Comparison of ENCODE assay signal across 19 cellular contexts in the genomic region with DNA sequence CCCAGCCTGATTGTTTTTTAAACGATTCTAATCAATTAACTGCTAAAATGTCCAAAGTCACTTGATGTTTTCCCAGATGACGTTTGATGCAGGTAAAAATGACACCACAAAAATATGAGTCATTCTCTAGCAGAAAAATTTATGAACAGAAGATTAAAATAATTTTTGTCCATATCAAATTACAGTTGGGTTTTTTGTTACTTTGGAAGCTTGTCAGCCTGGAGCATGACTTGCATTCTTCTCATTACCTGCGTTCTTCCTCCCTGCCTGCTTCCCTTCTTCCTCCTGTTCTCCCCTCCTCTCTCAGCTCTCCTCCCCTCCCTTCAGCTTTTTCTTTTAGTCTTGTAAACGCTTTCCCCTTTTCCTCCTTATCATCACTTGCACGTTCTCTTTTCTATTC.
"Had no signal": no experiment of that assay in that cellular context is flagged by ENCODE, and none has a peak within 500 bp of the region (broad histone marks: within the 10 kb centered on the region; RNA-seq: fewer than 3 reads in every experiment).

No MANE protein-coding gene starts in this region.

- DNase-seq: activated CD4-positive, alpha-beta memory T cell treated with anti-CD3 and anti-CD28 coated beads, Interleukin-2, amount 10 ng/mL, durations not matched to agents 7 days and 5 days; activated naive CD4-positive, alpha-beta T cell treated with anti-CD3 and anti-CD28 coated beads, Interleukin-2, amount 10 ng/mL, durations not matched to agents 7 days and 5 days; activated T-cell treated with anti-CD3 and anti-CD28 coated beads, Interleukin-2, amount 50 U/mL, for 24 hours; caudate nucleus; effector CD4-positive, alpha-beta T cell; foreskin keratinocyte; kidney glomerular epithelial cell; left ventricle myocardium superior; naive thymus-derived CD8-positive, alpha-beta T cell; retina; stimulated activated CD4-positive, alpha-beta T cell treated with anti-CD3 and anti-CD28 coated beads, Interleukin-12 subunit alpha, Interleukin-12 subunit beta, amount 100 ng/mL, for 4 hours; stimulated activated CD4-positive, alpha-beta T cell treated with anti-CD3 and anti-CD28 coated beads, Interleukin-2, amount 100 ng/mL, for 24 hours; thyroid gland had no signal

- H3K36me3 ChIP-seq: thyroid gland, uterus had no signal

- H3K27me3 Mint-ChIP-seq: activated CD4-positive, alpha-beta memory T cell treated with anti-CD3 and anti-CD28 coated beads, Interleukin-2, amount 10 ng/mL, durations not matched to agents 7 days and 5 days; activated naive CD4-positive, alpha-beta T cell treated with anti-CD3 and anti-CD28 coated beads, Interleukin-2, amount 10 ng/mL, durations not matched to agents 7 days and 5 days; activated T-cell treated with anti-CD3 and anti-CD28 coated beads, Interleukin-2, amount 50 U/mL, for 24 hours; memory B cell; naive thymus-derived CD8-positive, alpha-beta T cell; stimulated activated memory B cell treated with anti-CD40 and anti-IgM and Interleukin-4, amounts not matched to agents 10 μg/mL and 1 μg/mL and 100 μg/mL, for 72 hours had no signal

- H3K9me3 Mint-ChIP-seq: activated CD4-positive, alpha-beta memory T cell treated with anti-CD3 and anti-CD28 coated beads, Interleukin-2, amount 10 ng/mL, durations not matched to agents 7 days and 5 days; activated naive CD4-positive, alpha-beta T cell treated with anti-CD3 and anti-CD28 coated beads, Interleukin-2, amount 10 ng/mL, durations not matched to agents 7 days and 5 days; activated T-cell treated with anti-CD3 and anti-CD28 coated beads, Interleukin-2, amount 50 U/mL, for 24 hours; memory B cell; naive thymus-derived CD8-positive, alpha-beta T cell; stimulated activated memory B cell treated with anti-CD40 and anti-IgM and Interleukin-4, amounts not matched to agents 10 μg/mL and 1 μg/mL and 100 μg/mL, for 72 hours had no signal

- H3K4me1 Mint-ChIP-seq: activated CD4-positive, alpha-beta memory T cell treated with anti-CD3 and anti-CD28 coated beads, Interleukin-2, amount 10 ng/mL, durations not matched to agents 7 days and 5 days; activated naive CD4-positive, alpha-beta T cell treated with anti-CD3 and anti-CD28 coated beads, Interleukin-2, amount 10 ng/mL, durations not matched to agents 7 days and 5 days; memory B cell; stimulated activated memory B cell treated with anti-CD40 and anti-IgM and Interleukin-4, amounts not matched to agents 10 μg/mL and 1 μg/mL and 100 μg/mL, for 72 hours had no signal

- H3K4me1 ChIP-seq: adrenal gland, thyroid gland, uterus had no signal

- H3K27ac ChIP-seq: adrenal gland, coronary artery, foreskin keratinocyte, thyroid gland, uterus, VCaP had no signal

- H3K27ac Mint-ChIP-seq: activated CD4-positive, alpha-beta memory T cell treated with anti-CD3 and anti-CD28 coated beads, Interleukin-2, amount 10 ng/mL, durations not matched to agents 7 days and 5 days; activated naive CD4-positive, alpha-beta T cell treated with anti-CD3 and anti-CD28 coated beads, Interleukin-2, amount 10 ng/mL, durations not matched to agents 7 days and 5 days; activated T-cell treated with anti-CD3 and anti-CD28 coated beads, Interleukin-2, amount 50 U/mL, for 24 hours; memory B cell; naive thymus-derived CD8-positive, alpha-beta T cell; stimulated activated memory B cell treated with anti-CD40 and anti-IgM and Interleukin-4, amounts not matched to agents 10 μg/mL and 1 μg/mL and 100 μg/mL, for 72 hours had no signal

- H3K4me3 ChIP-seq: adrenal gland, coronary artery, thyroid gland, uterus had no signal

- H3K27me3 ChIP-seq: adrenal gland, foreskin keratinocyte, thyroid gland, uterus had no signal

- H3K9me3 ChIP-seq: adrenal gland, thyroid gland, uterus had no signal

- H3K4me3 Mint-ChIP-seq: activated CD4-positive, alpha-beta memory T cell treated with anti-CD3 and anti-CD28 coated beads, Interleukin-2, amount 10 ng/mL, durations not matched to agents 7 days and 5 days; activated naive CD4-positive, alpha-beta T cell treated with anti-CD3 and anti-CD28 coated beads, Interleukin-2, amount 10 ng/mL, durations not matched to agents 7 days and 5 days; activated T-cell treated with anti-CD3 and anti-CD28 coated beads, Interleukin-2, amount 50 U/mL, for 24 hours; memory B cell; naive thymus-derived CD8-positive, alpha-beta T cell; stimulated activated memory B cell treated with anti-CD40 and anti-IgM and Interleukin-4, amounts not matched to agents 10 μg/mL and 1 μg/mL and 100 μg/mL, for 72 hours had no signal
